In genomic region chr9:35635730-35636129, GRCh38 we compare ENCODE assay signal across 20 cellular contexts. TPM values are rescaled to one million over a fixed set of nuclear protein-coding genes. Genes with fewer than 3 reads are reported as not detected.
DNase-seq lines count a peak whose midpoint lies in the region; ATAC-seq, FAIRE-seq and TF ChIP-seq lines count a peak whose summit lies in the region.
"Had no signal": no experiment of that assay in that cellular context is flagged by ENCODE, and none has a peak within 500 bp of the region (broad histone marks: within the 10 kb centered on the region; RNA-seq: fewer than 3 reads in every experiment).

No MANE protein-coding gene starts in this region.

- peak overlapping the region; percentile 35 for H3K27ac Mint-ChIP-seq in activated naive CD4-positive, alpha-beta T cell treated with anti-CD3 and anti-CD28 coated beads, Interleukin-2, amount 50 U/mL, for 24 hours
- peak overlapping the region in 1 of 2 donors; percentile 9 for H3K27ac Mint-ChIP-seq in activated naive CD4-positive, alpha-beta T cell treated with anti-CD3 and anti-CD28 coated beads, Interleukin-2, amount 50 U/mL, for 72 hours
- peak overlapping the region; percentile 54 for H3K27ac Mint-ChIP-seq in activated naive CD8-positive, alpha-beta T cell
- H3K27ac Mint-ChIP-seq: progenitor cell of endocrine pancreas had no signal

- TF ChIP-seq CTCF in D721Med (IDR thresholded peaks at IDR 0.05; ENCODE audit: insufficient read depth, missing control alignments) (no peak), foreskin keratinocyte (conservative IDR thresholded peaks at IDR 0.05) (no peak)

- H3K9ac ChIP-seq in mucosa of rectum (ENCODE audit: low read depth in 1 of 2, low read length in 2 of 2): peak overlapping the region in 1 of 2 donors; percentile 28

- no peak overlapping the region for H3K4me3 ChIP-seq in mucosa of rectum (ENCODE audit: low read length in 2 of 2)
- H3K4me3 ChIP-seq: A549, esophagus muscularis mucosa had no signal

- H3K4me3 Mint-ChIP-seq in activated naive CD4-positive, alpha-beta T cell treated with anti-CD3 and anti-CD28 coated beads, Interleukin-2, amount 50 U/mL, for 24 hours: no peak overlapping the region
- no peak overlapping the region for H3K4me3 Mint-ChIP-seq in activated naive CD8-positive, alpha-beta T cell

- H3K4me1 ChIP-seq in mucosa of rectum (ENCODE audit: control insufficient read depth in 2 of 2, insufficient read depth in 2 of 2, low read length in 2 of 2) (no peaks in the 10 kb centered on the region), foreskin keratinocyte (no peaks in the 10 kb centered on the region)
- H3K4me1 ChIP-seq: A549 had no signal

- H3K9me3 Mint-ChIP-seq in activated naive CD4-positive, alpha-beta T cell treated with anti-CD3 and anti-CD28 coated beads, Interleukin-2, amount 50 U/mL, for 24 hours: no peaks in the 10 kb centered on the region
- peaks cover 4 to 16% of the 10 kb centered on the region in 2 donors for H3K9me3 Mint-ChIP-seq in activated naive CD4-positive, alpha-beta T cell treated with anti-CD3 and anti-CD28 coated beads, Interleukin-2, amount 50 U/mL, for 72 hours
- H3K9me3 Mint-ChIP-seq in activated naive CD8-positive, alpha-beta T cell (ENCODE audit: low read depth): no peaks in the 10 kb centered on the region

- no peak for ATAC-seq in activated naive CD4-positive, alpha-beta T cell treated with anti-CD3 and anti-CD28 coated beads, Interleukin-2, amount 50 U/mL, for 72 hours
- no peak for ATAC-seq in foreskin keratinocyte
- ATAC-seq: A549 had no signal

- H3K36me3 ChIP-seq in mucosa of rectum (ENCODE audit: control insufficient read depth in 2 of 2, insufficient read depth in 2 of 2, low read length in 2 of 2): no peaks in the 10 kb centered on the region

- H3K36me3 Mint-ChIP-seq in activated naive CD4-positive, alpha-beta T cell treated with anti-CD3 and anti-CD28 coated beads, Interleukin-2, amount 50 U/mL, for 24 hours: peaks cover 3% of the 10 kb centered on the region
- peaks cover 0 to 21% of the 10 kb centered on the region in 2 donors for H3K36me3 Mint-ChIP-seq in activated naive CD4-positive, alpha-beta T cell treated with anti-CD3 and anti-CD28 coated beads, Interleukin-2, amount 50 U/mL, for 72 hours
- H3K36me3 Mint-ChIP-seq in activated naive CD8-positive, alpha-beta T cell: peaks cover 7% of the 10 kb centered on the region

- no peaks in the 10 kb centered on the region for H3K9me3 ChIP-seq in mucosa of rectum (ENCODE audit: control insufficient read depth in 2 of 2, low read length in 2 of 2)
- H3K9me3 ChIP-seq: A549, esophagus muscularis mucosa had no signal

- H3K27me3 ChIP-seq in mucosa of rectum (ENCODE audit: control insufficient read depth in 2 of 2, insufficient read depth in 2 of 2, low read length in 2 of 2) (no peaks in the 10 kb centered on the region), foreskin keratinocyte (no peaks in the 10 kb centered on the region)
- H3K27me3 ChIP-seq: esophagus muscularis mucosa had no signal

- H3K4me1 Mint-ChIP-seq in activated naive CD4-positive, alpha-beta T cell treated with anti-CD3 and anti-CD28 coated beads, Interleukin-2, amount 50 U/mL, for 24 hours: peaks cover 55% of the 10 kb centered on the region
- H3K4me1 Mint-ChIP-seq in activated naive CD8-positive, alpha-beta T cell (ENCODE audit: low read depth): peaks cover 48% of the 10 kb centered on the region

- DNase-seq in activated naive CD4-positive, alpha-beta T cell treated with anti-CD3 and anti-CD28 coated beads, Interleukin-2, amount 50 U/mL, for 72 hours (ENCODE audit: low spot score in 2 of 2): no peak
- no peak for DNase-seq in D721Med (ENCODE audit: insufficient read length, low spot score)
- DNase-seq in foreskin keratinocyte: no peak
- no peak for DNase-seq in SK-N-DZ (ENCODE audit: low spot score)
- no peak for DNase-seq in HuH-7.5 (ENCODE audit: low spot score)
- DNase-seq: activated T-cell treated with anti-CD3 and anti-CD28 coated beads, Interleukin-2, amount 50 U/mL, for 48 hours; central memory CD4-positive, alpha-beta T cell; GOT3; NCI-H1694 treated with DMSO at 0.1 percent for 48 hours; NCI-H446; stimulated activated CD4-positive, alpha-beta T cell treated with anti-CD3 and anti-CD28 coated beads, Interleukin-2, amount 100 ng/mL, for 48 hours had no signal

- FAIRE-seq in D721Med (lab: Jason Lieb, UNC): no peak
- FAIRE-seq: A549 had no signal

- H3K27ac ChIP-seq in mucosa of rectum (ENCODE audit: low read depth in 2 of 2, low read length in 2 of 2) (peak overlapping the region; percentile 13 to 40), foreskin keratinocyte (no peak overlapping the region)
- H3K27ac ChIP-seq: A549, C4-2B, esophagus muscularis mucosa had no signal

- H3K27me3 Mint-ChIP-seq in activated naive CD4-positive, alpha-beta T cell treated with anti-CD3 and anti-CD28 coated beads, Interleukin-2, amount 50 U/mL, for 24 hours: no peaks in the 10 kb centered on the region
- no peaks in the 10 kb centered on the region for H3K27me3 Mint-ChIP-seq in activated naive CD8-positive, alpha-beta T cell

RNA-seq across cellular contexts. Expression of gene SIT1, which starts 15.0 kb away (rescaled TPM):
- 100 to 1,000 TPM in 1 of 2 donors, 10 to 100 TPM in 1; 67.8 to 122 TPM for total RNA-seq in activated naive CD4-positive, alpha-beta T cell treated with anti-CD3 and anti-CD28 coated beads, Interleukin-2, amount 50 U/mL, for 72 hours
- total RNA-seq in foreskin keratinocyte: not detected in 2 replicates
- polyA plus RNA-seq in foreskin keratinocyte: not detected in 2 replicates
- 2.9 and 4.0 TPM in 2 replicates for polyA plus RNA-seq in SK-N-DZ (2014; cell fraction: cytosol; rRNA removed)
- polyA plus RNA-seq in SK-N-DZ (2014; cell fraction: nucleus; rRNA removed): 0.88 and 4.5 TPM in 2 replicates
- total RNA-seq: MCF 10A, progenitor cell of endocrine pancreas, temporal lobe had no signal
- polyA plus RNA-seq: A549 had no signal

RNA-seq across cellular contexts. Expression of gene CD72, which starts 17.5 kb away (rescaled TPM):
- total RNA-seq in activated naive CD4-positive, alpha-beta T cell treated with anti-CD3 and anti-CD28 coated beads, Interleukin-2, amount 50 U/mL, for 72 hours: 10 to 100 TPM; 11.1 to 16.7 TPM
- 0.20 and 0.28 TPM in 2 replicates for total RNA-seq in foreskin keratinocyte
- polyA plus RNA-seq in foreskin keratinocyte: 0.19 TPM in 2 replicates
- not detected in 2 replicates for polyA plus RNA-seq in SK-N-DZ (2014; cell fraction: cytosol; rRNA removed)
- polyA plus RNA-seq in SK-N-DZ (2014; cell fraction: nucleus; rRNA removed): 0.73 and 2.4 TPM in 2 replicates

RNA-seq across cellular contexts. Expression of gene RMRP, which starts 22.1 kb away (rescaled TPM):
- total RNA-seq in activated naive CD4-positive, alpha-beta T cell treated with anti-CD3 and anti-CD28 coated beads, Interleukin-2, amount 50 U/mL, for 72 hours: 1,000 to 10,000 TPM; 3,566 to 7,483 TPM
- 3,234 and 3,953 TPM in 2 replicates for total RNA-seq in foreskin keratinocyte
- polyA plus RNA-seq in foreskin keratinocyte: 2.0 TPM in 1 of 2 replicates, not detected in the other
- not detected in 2 replicates for polyA plus RNA-seq in SK-N-DZ (2014; cell fraction: cytosol; rRNA removed)
- polyA plus RNA-seq in SK-N-DZ (2014; cell fraction: nucleus; rRNA removed): not detected in 2 replicates

RNA-seq across cellular contexts. Expression of gene CCDC107, which starts 22.4 kb away (rescaled TPM):
- total RNA-seq in activated naive CD4-positive, alpha-beta T cell treated with anti-CD3 and anti-CD28 coated beads, Interleukin-2, amount 50 U/mL, for 72 hours: 10 to 100 TPM; 10.2 to 24.4 TPM
- total RNA-seq in foreskin keratinocyte: 12.0 and 13.5 TPM in 2 replicates
- 26.3 and 27.2 TPM in 2 replicates for polyA plus RNA-seq in foreskin keratinocyte
- polyA plus RNA-seq in SK-N-DZ (2014; cell fraction: cytosol; rRNA removed): 6.5 and 7.8 TPM in 2 replicates
- polyA plus RNA-seq in SK-N-DZ (2014; cell fraction: nucleus; rRNA removed): 7.7 and 8.2 TPM in 2 replicates

RNA-seq across cellular contexts. Expression of gene ARHGEF39, which starts 29.3 kb away (rescaled TPM):
- total RNA-seq in activated naive CD4-positive, alpha-beta T cell treated with anti-CD3 and anti-CD28 coated beads, Interleukin-2, amount 50 U/mL, for 72 hours: 10 to 100 TPM; 21.6 to 22.8 TPM
- total RNA-seq in foreskin keratinocyte: 4.0 and 4.8 TPM in 2 replicates
- polyA plus RNA-seq in foreskin keratinocyte: 4.9 and 5.7 TPM in 2 replicates
- polyA plus RNA-seq in SK-N-DZ (2014; cell fraction: cytosol; rRNA removed): 10.9 and 15.1 TPM in 2 replicates
- 30.1 and 40.3 TPM in 2 replicates for polyA plus RNA-seq in SK-N-DZ (2014; cell fraction: nucleus; rRNA removed)

Comparison
In these comparisons a context has a peak if more than half of its experiments do, and no peak if none do; other contexts are left out.
1. RNA of gene SIT1, which starts 15.0 kb away (total RNA-seq): 67.8 to 122 TPM in activated naive CD4-positive, alpha-beta T cell treated with anti-CD3 and anti-CD28 coated beads, Interleukin-2, amount 50 U/mL, for 72 hours; not detected in foreskin keratinocyte; every median in the first group is over 10 times any median in the second.